In the genomic region with DNA sequence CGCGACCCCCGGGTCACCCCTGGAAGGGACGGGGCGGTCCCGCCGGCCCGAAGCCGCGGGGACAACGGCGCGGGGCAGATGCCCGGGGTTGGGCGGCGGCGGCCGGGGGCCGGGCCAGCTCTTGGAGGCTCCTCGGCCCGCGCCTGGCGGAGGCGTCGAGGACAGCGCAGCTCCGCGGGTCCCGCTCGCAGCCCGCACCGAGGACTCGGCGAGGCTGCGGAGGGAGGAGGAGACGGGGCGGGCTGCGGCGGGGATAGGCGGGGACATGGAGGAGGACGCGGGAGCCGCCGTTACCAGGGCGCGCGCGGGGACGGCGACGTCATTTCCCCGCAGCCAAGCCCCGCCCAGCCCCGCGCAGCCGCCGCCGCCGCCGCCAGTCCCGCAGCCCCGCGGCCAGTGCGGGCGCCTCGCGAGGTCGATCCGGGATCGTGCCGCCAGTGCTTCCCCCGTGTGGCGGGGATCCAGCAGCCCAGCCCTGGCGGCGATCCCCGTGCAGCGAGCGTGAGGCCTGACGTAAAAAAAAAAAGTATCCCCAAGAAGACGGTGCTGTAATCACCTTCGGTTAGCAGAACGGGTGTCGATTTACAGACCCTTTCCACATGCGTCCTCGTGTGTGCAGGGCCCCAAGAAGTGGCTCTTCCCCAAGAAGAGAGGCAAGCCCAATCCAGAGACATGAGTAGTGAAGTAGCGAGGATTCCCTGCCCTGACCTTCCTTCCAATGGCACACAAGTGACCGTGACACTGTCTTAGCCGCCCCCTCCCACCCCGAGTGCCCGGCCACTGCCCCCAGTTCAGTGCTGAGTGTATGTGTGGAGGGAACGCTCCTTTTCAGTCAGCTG, we compare ENCODE assay signal across 8 cellular contexts. TPM values are rescaled to one million over a fixed set of nuclear protein-coding genes. Genes with fewer than 3 reads are reported as not detected.
DNase-seq lines count a peak whose midpoint lies in the region; ATAC-seq, FAIRE-seq and TF ChIP-seq lines count a peak whose summit lies in the region.

A gene with protein sequence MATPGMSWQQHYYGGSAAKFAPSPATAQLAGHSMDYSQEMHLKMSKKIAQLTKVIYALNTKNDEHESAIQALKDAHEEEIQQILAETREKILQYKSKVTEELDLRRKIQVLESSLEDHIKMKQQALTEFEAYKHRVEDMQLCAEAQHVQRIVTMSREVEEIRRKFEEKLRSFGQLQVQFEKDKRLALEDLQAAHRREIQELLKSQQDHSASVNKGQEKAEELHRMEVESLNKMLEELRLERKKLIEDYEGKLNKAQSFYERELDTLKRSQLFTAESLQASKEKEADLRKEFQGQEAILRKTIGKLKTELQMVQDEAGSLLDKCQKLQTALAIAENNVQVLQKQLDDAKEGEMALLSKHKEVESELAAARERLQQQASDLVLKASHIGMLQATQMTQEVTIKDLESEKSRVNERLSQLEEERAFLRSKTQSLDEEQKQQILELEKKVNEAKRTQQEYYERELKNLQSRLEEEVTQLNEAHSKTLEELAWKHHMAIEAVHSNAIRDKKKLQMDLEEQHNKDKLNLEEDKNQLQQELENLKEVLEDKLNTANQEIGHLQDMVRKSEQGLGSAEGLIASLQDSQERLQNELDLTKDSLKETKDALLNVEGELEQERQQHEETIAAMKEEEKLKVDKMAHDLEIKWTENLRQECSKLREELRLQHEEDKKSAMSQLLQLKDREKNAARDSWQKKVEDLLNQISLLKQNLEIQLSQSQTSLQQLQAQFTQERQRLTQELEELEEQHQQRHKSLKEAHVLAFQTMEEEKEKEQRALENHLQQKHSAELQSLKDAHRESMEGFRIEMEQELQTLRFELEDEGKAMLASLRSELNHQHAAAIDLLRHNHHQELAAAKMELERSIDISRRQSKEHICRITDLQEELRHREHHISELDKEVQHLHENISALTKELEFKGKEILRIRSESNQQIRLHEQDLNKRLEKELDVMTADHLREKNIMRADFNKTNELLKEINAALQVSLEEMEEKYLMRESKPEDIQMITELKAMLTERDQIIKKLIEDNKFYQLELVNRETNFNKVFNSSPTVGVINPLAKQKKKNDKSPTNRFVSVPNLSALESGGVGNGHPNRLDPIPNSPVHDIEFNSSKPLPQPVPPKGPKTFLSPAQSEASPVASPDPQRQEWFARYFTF (minus strand): TSS at position 216 of the 839 bp plus-strand sequence. CDS start 365 bp downstream, outside the sequence.

- WGBS in pancreas, 2 donors = 0% methylated on average over 57 to 91 of the region's 91 CpGs

- peaks cover 23% of the 10 kb centered on the region for H3K4me1 Mint-ChIP-seq in GM23338
- H3K4me1 Mint-ChIP-seq in activated naive CD8-positive, alpha-beta T cell (ENCODE audit: low read depth) = peaks cover 41% of the 10 kb centered on the region

- intact Hi-C loops in Right ventricle myocardium superior (cut with DNase I) (no loop called here), pancreas (cut with DNase I) (no loop called here), tibial artery (cut with DNase I; ENCODE audit: low total_unique reads) (no loop called here)

- H3K4me2 ChIP-seq in GM23338 (peak within 1 kb of the TSS; percentile 94), Karpas-422 (ENCODE audit: low read depth, low read length, poor library complexity, severe bottlenecking) (peak within 1 kb of the TSS; percentile 72)

- peaks cover 18% of the 10 kb centered on the region for H3K27me3 Mint-ChIP-seq in GM23338 (ENCODE audit: insufficient read depth, low read depth, poor library complexity)
- H3K27me3 Mint-ChIP-seq in activated naive CD8-positive, alpha-beta T cell = no peaks in the 10 kb centered on the region

- TF ChIP-seq CTCF in GM23338 (conservative IDR thresholded peaks at IDR 0.05; ENCODE audit: low read depth in 2 of 2) (peak in 1 of 2 experiments; percentile 48; a peak in 3 of 4 replicates), pancreas (IDR thresholded peaks at IDR 0.05) (peak in 2 of 4 donors; percentile 19 to 20), tibial artery (IDR thresholded peaks at IDR 0.05) (peak in 1 of 2 experiments; percentile 24)

- H3K9me2 ChIP-seq in GM23338 (ENCODE audit: insufficient read depth) = no peaks in the 10 kb centered on the region
- H3K9me2 ChIP-seq in Karpas-422 (replicated peaks; ENCODE audit: insufficient read depth, low read length) = no peaks in the 10 kb centered on the region

- H3K9ac ChIP-seq in Karpas-422 (ENCODE audit: low read length) = peak within 1 kb of the TSS; percentile 54

- H3K36me3 Mint-ChIP-seq in GM23338 (ENCODE audit: low read depth) = peaks cover 26% of the 10 kb centered on the region
- peaks cover 6% of the 10 kb centered on the region for H3K36me3 Mint-ChIP-seq in activated naive CD8-positive, alpha-beta T cell

- peak within 1 kb of the TSS; percentile 93 for H3K4me3 Mint-ChIP-seq in GM23338
- H3K4me3 Mint-ChIP-seq in activated naive CD8-positive, alpha-beta T cell = peak within 1 kb of the TSS; percentile 94

- H3K27ac ChIP-seq in GM23338 (ENCODE audit: low read depth) (no peak within 1 kb of the TSS), Karpas-422 (ENCODE audit: low read length) (no peak within 1 kb of the TSS), pancreas (peak within 1 kb of the TSS; percentile 17 to 64 (median 48)), tibial artery (peak within 1 kb of the TSS; percentile 80 to 87)

- DNase-seq in EH (ENCODE audit: low read depth) (peak; percentile 45), GM23338 (ENCODE audit: low spot score) (peak; percentile 80), Karpas-422 (peak; percentile 68), Right ventricle myocardium superior (peak; percentile 78), pancreas (peak; percentile 58 to 85 (median 73)), tibial artery (peak; percentile 39 to 74)

- peaks cover 31% of the 10 kb centered on the region for H3K9me3 Mint-ChIP-seq in GM23338
- H3K9me3 Mint-ChIP-seq in activated naive CD8-positive, alpha-beta T cell (ENCODE audit: low read depth) = peaks cover 4% of the 10 kb centered on the region

- H4K20me1 ChIP-seq in GM23338 (replicated peaks; ENCODE audit: insufficient read depth) (0 out of 2 replicates have a peak, but pooled peaks cover 5% of the 10 kb centered on the region), Karpas-422 (ENCODE audit: insufficient read depth, low read depth, low read length) (no peaks in the 10 kb centered on the region)

- H3K27ac Mint-ChIP-seq in GM23338 = peak within 1 kb of the TSS; percentile 85; the same call in 1 of the 2 replicates
- peak within 1 kb of the TSS; percentile 93 for H3K27ac Mint-ChIP-seq in activated naive CD8-positive, alpha-beta T cell

- no peaks in the 10 kb centered on the region for H3K9me3 ChIP-seq in Karpas-422 (ENCODE audit: low read length)
- no peaks in the 10 kb centered on the region for H3K9me3 ChIP-seq in pancreas
- no peaks in the 10 kb centered on the region for H3K9me3 ChIP-seq in tibial artery

- H3K4me3 ChIP-seq in GM23338 (peak within 1 kb of the TSS; percentile 69), Karpas-422 (ENCODE audit: low read length) (peak within 1 kb of the TSS; percentile 58), pancreas (peak within 1 kb of the TSS; percentile 52 to 85 (median 73)), tibial artery (peak within 1 kb of the TSS; percentile 71 to 98)

- H2AFZ ChIP-seq in GM23338 (peak within 1 kb of the TSS; percentile 96), Karpas-422 (ENCODE audit: low read length) (peak within 1 kb of the TSS; percentile 98)

- H3K79me2 ChIP-seq in GM23338 (replicated peaks; ENCODE audit: insufficient read depth) = 0 out of 2 replicates have a peak, but pooled peaks cover 3% of the 10 kb centered on the region
- H3K79me2 ChIP-seq in Karpas-422 (ENCODE audit: low read length) = no peaks in the 10 kb centered on the region

- H3K36me3 ChIP-seq in GM23338 (ENCODE audit: insufficient read depth) = peaks cover 6% of the 10 kb centered on the region
- no peaks in the 10 kb centered on the region for H3K36me3 ChIP-seq in Karpas-422 (ENCODE audit: insufficient read depth, low read length)
- H3K36me3 ChIP-seq in pancreas = no peaks in the 10 kb centered on the region
- H3K36me3 ChIP-seq in tibial artery = no peaks in the 10 kb centered on the region

- peak; percentile 82 for ATAC-seq in GM23338
- ATAC-seq in SK-N-SH treated with all-trans-retinoic acid at 6 μM for 48 hours = peak; percentile 81
- peak; percentile 91 for ATAC-seq in Right ventricle myocardium superior (ENCODE audit: poor library complexity)
- ATAC-seq in pancreas = peak; percentile 74 to 85 (median 82)

- no peak for FAIRE-seq in pancreas (lab: Jason Lieb, UNC)

- H3F3A ChIP-seq in GM23338 (replicated peaks; ENCODE audit: low read depth) = peaks cover 7% of the 10 kb centered on the region; the same call in 1 of the 2 replicates

- H3K27me3 ChIP-seq in GM23338 (ENCODE audit: insufficient read depth) (peaks cover 38% of the 10 kb centered on the region), Karpas-422 (ENCODE audit: low read length) (peaks cover 3% of the 10 kb centered on the region; the same call in 1 of the 2 replicates), pancreas (no peaks in the 10 kb centered on the region), tibial artery (no peaks in the 10 kb centered on the region)

- H3K4me1 ChIP-seq in GM23338 (ENCODE audit: insufficient read depth) (peaks cover 10% of the 10 kb centered on the region), Karpas-422 (ENCODE audit: low read length) (peaks cover 13% of the 10 kb centered on the region), pancreas (peaks cover 0 to 14% (median 3%) of the 10 kb centered on the region in 3 donors), tibial artery (peaks cover 0 to 22% (median 13%) of the 10 kb centered on the region in 4 donors)

TF ChIP-seq in GM23338, 12 proteins besides CTCF, POLR2A, EP300 and RAD21 (continues in another document):
- no peak for TF ChIP-seq EZH2phosphoT487 (IDR thresholded peaks at IDR 0.05; ENCODE audit: unreplicated experiment)

TF ChIP-seq in SK-N-SH treated with all-trans-retinoic acid at 6 μM for 48 hours, 23 proteins besides CTCF, POLR2A, EP300 and RAD21 (continues in another document):
- TF ChIP-seq CSDC2 (CRISPR knock-in tag; IDR thresholded peaks at IDR 0.05) = no peak
- no peak for TF ChIP-seq ZFP3 (CRISPR knock-in tag; IDR thresholded peaks at IDR 0.05)
- TF ChIP-seq TOX (CRISPR knock-in tag; IDR thresholded peaks at IDR 0.05; ENCODE audit: borderline replicate concordance) = no peak
- TF ChIP-seq ARNTL (CRISPR knock-in tag; IDR thresholded peaks at IDR 0.05; ENCODE audit: borderline replicate concordance, low read depth) = no peak
- TF ChIP-seq ZC3H10 (CRISPR knock-in tag; IDR thresholded peaks at IDR 0.05) = no peak

RNA-seq across cellular contexts. Expression of the gene that starts here (rescaled TPM):
- total RNA-seq in GM23338 (2014; rRNA removed; shearing (Covaris generic)) = 8.3 and 18.6 TPM in 2 replicates
- polyA plus RNA-seq in GM23338 (2016; fragmentation: Nextera tagmentation; extraction: Ambion mirVana) (10.6 and 13.7 TPM in 2 replicates), pancreas (1 to 10 TPM; 3.6 to 6.4 TPM)
- 0.72 and 8.4 TPM in 2 replicates for total RNA-seq in Karpas-422 (2014; rRNA removed; shearing (Covaris generic); ENCODE audit: low replicate concordance)
- total RNA-seq in Right ventricle myocardium superior (1.6 TPM), pancreas (1 to 10 TPM; 1.8 to 3.3 (median 2.8) TPM)

Comparison
In these comparisons a context has a peak if more than half of its experiments do, and no peak if none do; other contexts are left out.
1. H3K27ac ChIP-seq: peak in pancreas (4 of 4) and tibial artery (2 of 2); none in GM23338 (single experiment) and Karpas-422 (single experiment).
2. Peak in every context shown above with its lines, with median percentiles within 50 percentile points of each other: DNase-seq, ATAC-seq and H3K4me3 ChIP-seq.